ENCODE assay signal across 8 cellular contexts in genomic region chr2:197011777-197012641, GRCh38.
DNase-seq lines count a peak whose midpoint lies in the region; ATAC-seq and TF ChIP-seq lines count a peak whose summit lies in the region.

No MANE protein-coding gene starts in this region.

- TF ChIP-seq POLR2A in transverse colon (IDR thresholded peaks at IDR 0.05): no peak

- ATAC-seq in RWPE2 (ENCODE audit: low read depth): peak; percentile 71

- H3K4me1 ChIP-seq in RWPE2 (ENCODE audit: insufficient read depth, poor library complexity, severe bottlenecking): peaks cover 2% of the 10 kb centered on the region
- H3K4me1 ChIP-seq in transverse colon: no peaks in the 10 kb centered on the region

- peak; percentile 12 for DNase-seq in CMK (ENCODE audit: low read depth)
- peak; percentile 10 for DNase-seq in GM19238 (ENCODE audit: insufficient read length, low spot score)
- DNase-seq in LHCN-M2 (ENCODE audit: low read depth): peak; percentile 45
- DNase-seq in RWPE2 (ENCODE audit: low spot score): no peak
- DNase-seq in caudate nucleus (lab: John Stamatoyannopoulos, UW): peak in 28 of 61 donors; percentile 2 to 60 (median 23)
- DNase-seq in transverse colon: no peak
- DNase-seq in GOT3 (lab: John Stamatoyannopoulos, UW): no peak

- H3K4me3 ChIP-seq in RWPE2 (ENCODE audit: severe bottlenecking) (no peak overlapping the region), transverse colon (no peak overlapping the region)

- TF ChIP-seq CTCF in RWPE2 (IDR thresholded peaks at IDR 0.05; ENCODE audit: poor library complexity, severe bottlenecking): peak; percentile 90
- TF ChIP-seq CTCF in transverse colon (IDR thresholded peaks at IDR 0.05): peak; percentile 67 to 76 (median 72)

- H3K27ac ChIP-seq in RWPE2 (ENCODE audit: poor library complexity, severe bottlenecking) (no peak overlapping the region), caudate nucleus (ENCODE audit: low read depth, low read length) (peak overlapping the region; percentile 77), layer of hippocampus (ENCODE audit: low read depth, low read length) (peak overlapping the region; percentile 48), transverse colon (no peak overlapping the region)

- in situ Hi-C loops in transverse colon (cut with MboI; ENCODE audit: low pct_ligation_motif_present in 1 of 4, low pct_unique_long_range_greater_than_20kb in 1 of 4, low sequenced_read_pairs in 3 of 4): loop anchor here in 2 of 4 donors (25.0 kb wide), 1 partner anchor 375 kb away; no protein-coding TSS in a partner anchor

- no peak for TF ChIP-seq EP300 in transverse colon (IDR thresholded peaks at IDR 0.05; ENCODE audit: low read depth)

- no peaks in the 10 kb centered on the region for H3K36me3 ChIP-seq in RWPE2 (ENCODE audit: low read depth)
- no peaks in the 10 kb centered on the region for H3K36me3 ChIP-seq in transverse colon

- 31 to 40% methylated on average over 3 to 5 of the region's 5 CpGs for WGBS in transverse colon (ENCODE audit: low coverage in 1 of 2), 2 donors

- no peaks in the 10 kb centered on the region for H3K9me3 ChIP-seq in RWPE2 (ENCODE audit: severe bottlenecking)
- H3K9me3 ChIP-seq in transverse colon: no peaks in the 10 kb centered on the region

- intact Hi-C loops in transverse colon (cut with DNase I; ENCODE audit: low total_unique reads): no loop called here

- no peaks in the 10 kb centered on the region for H3K27me3 ChIP-seq in RWPE2 (ENCODE audit: insufficient read depth, poor library complexity, severe bottlenecking)
- H3K27me3 ChIP-seq in layer of hippocampus (ENCODE audit: control insufficient read depth, insufficient read depth, low read length): no peaks in the 10 kb centered on the region
- no peaks in the 10 kb centered on the region for H3K27me3 ChIP-seq in transverse colon

Comparison
In these comparisons a context has a peak if more than half of its experiments do, and no peak if none do; other contexts are left out.
1. DNase-seq: peak in CMK (single experiment), GM19238 (single experiment) and LHCN-M2 (single experiment); none in RWPE2 (single experiment), transverse colon (single experiment) and GOT3 (single experiment).
2. H3K27ac ChIP-seq: peak in caudate nucleus (single experiment) and layer of hippocampus (single experiment); none in RWPE2 (single experiment) and transverse colon (0 of 4).